10 cellular contexts compared by ENCODE assay signal in genomic region chr2:9769171-9770005, GRCh38.
DNase-seq lines count a peak whose midpoint lies in the region; ATAC-seq, FAIRE-seq and TF ChIP-seq lines count a peak whose summit lies in the region.
"Had no signal": no experiment of that assay in that cellular context is flagged by ENCODE, and none has a peak within 500 bp of the region (broad histone marks: within the 10 kb centered on the region; RNA-seq: fewer than 3 reads in every experiment).

No MANE protein-coding gene starts in this region.

- TF ChIP-seq CTCF in GM12878 (IDR thresholded peaks at IDR 0.05 in 2 of 3, conservative IDR thresholded peaks at IDR 0.05 in 1 of 3; ENCODE audit: control insufficient read depth in 2 of 3, extremely low read depth in 1 of 3, insufficient read depth in 1 of 3, low read depth in 3 of 3, low read length in 3 of 3) = no peak
- TF ChIP-seq CTCF in parathyroid adenoma (IDR thresholded peaks at IDR 0.05) = no peak
- TF ChIP-seq CTCF in D721Med (IDR thresholded peaks at IDR 0.05; ENCODE audit: insufficient read depth, missing control alignments) = no peak

- TF ChIP-seq POLR2A in GM12878 (IDR thresholded peaks at IDR 0.05; ENCODE audit: low read depth, low read length) = no peak

- H4K20me1 ChIP-seq in GM12878 (ENCODE audit: control insufficient read depth, insufficient read depth) = no peaks in the 10 kb centered on the region

- no TSS peak for BruUV-seq in GM12878 (replicated peaks; lab: Mats Ljungman, UMichigan)

- 41% methylated on average over 19 of the region's 19 CpGs for WGBS in GM12878 (ENCODE audit: insufficient coverage, insufficient replicate concordance, low lambda C conversion rate, missing lambda C conversion rate)

- TF ChIP-seq EP300 in GM12878 (IDR thresholded peaks at IDR 0.05; ENCODE audit: borderline replicate concordance in 1 of 2, control insufficient read depth in 1 of 2, low read depth in 2 of 2, low read length in 2 of 2) = no peak

- H3K4me2 ChIP-seq in GM12878 (ENCODE audit: control insufficient read depth, insufficient read depth) (no peak overlapping the region), parathyroid adenoma (ENCODE audit: low read length) (peak overlapping the region; percentile 18)

- H3K4me1 ChIP-seq in GM12878 (ENCODE audit: control insufficient read depth, insufficient read depth, low read length) (peaks cover 13% of the 10 kb centered on the region), parathyroid adenoma (peaks cover 46% of the 10 kb centered on the region)

- TF ChIP-seq RAD21 in GM12878 (IDR thresholded peaks at IDR 0.05; ENCODE audit: insufficient read depth, low read depth, low read length) = no peak

- H3K9ac ChIP-seq in GM12878 (ENCODE audit: control insufficient read depth, insufficient read depth, low read length) (no peak overlapping the region), parathyroid adenoma (no peak overlapping the region)

- DNase-seq in NCI-H524 (lab: John Stamatoyannopoulos, UW) = peak; percentile 19 to 55
- no peak for DNase-seq in NCI-H524 treated with DMSO at 0.1 percent for 48 hours (lab: John Stamatoyannopoulos, UW)
- peak; percentile 83 for DNase-seq in NCI-H146 (lab: John Stamatoyannopoulos, UW)
- DNase-seq in GM12878 (ENCODE audit: low read depth, low spot score) = no peak
- no peak for DNase-seq in D721Med (ENCODE audit: insufficient read length, low spot score)
- no peak for DNase-seq in effector CD8-positive, alpha-beta T cell (lab: John Stamatoyannopoulos, UW)

- no peaks in the 10 kb centered on the region for H3K79me2 ChIP-seq in GM12878 (ENCODE audit: control insufficient read depth, insufficient read depth, low read length)
- no peaks in the 10 kb centered on the region for H3K79me2 ChIP-seq in parathyroid adenoma

- POLR2A ChIA-PET in GM12878 (lab: Charles Lee) = no interaction called here

- CTCF ChIA-PET in GM12878 (lab: Yijun Ruan, JAX) = interaction anchor here (0.5 to 5.2 kb wide), 31 partner anchors 8 to 725 kb away, joined by 3 to 71 read pairs (median 5); partner anchors contain the start of genes ADAM17 and TAF1B

- H3K4me3 ChIP-seq in GM12878 (no peak overlapping the region), parathyroid adenoma (ENCODE audit: low read depth, low read length) (no peak overlapping the region)
- H3K4me3 ChIP-seq: SJSA1 had no signal

- SMC1A ChIA-PET in GM12878 (lab: Charles Lee; ENCODE audit: uncharacterized antibody, unreplicated experiment) = interaction anchor here (0.6 to 2.4 kb wide), 13 partner anchors 11 to 279 kb away, joined by 3 to 20 read pairs (median 4); partner anchors contain the start of gene ADAM17

- ATAC-seq in GM12878 (peak; percentile 65), HG03457 (IDR thresholded peaks at IDR 0.05; ENCODE audit: unreplicated experiment) (no peak)

- RAD21 ChIA-PET in GM12878 (lab: Charles Lee; ENCODE audit: unreplicated experiment) = interaction anchor here (0.6 to 3.8 kb wide), 12 partner anchors 9 to 666 kb away, joined by 3 to 43 read pairs (median 3); partner anchors contain the start of genes ADAM17 and YWHAQ

- FAIRE-seq in GM12878 (lab: Jason Lieb, UNC) (no peak), D721Med (lab: Jason Lieb, UNC) (no peak)
- FAIRE-seq: GM19239 had no signal

- H3K27ac ChIP-seq in GM12878 (ENCODE audit: control insufficient read depth, insufficient read depth) (no peak overlapping the region), parathyroid adenoma (peak overlapping the region; percentile 93)
- H3K27ac ChIP-seq: SJSA1 had no signal

- H3K9me3 ChIP-seq in GM12878 (replicated peaks; ENCODE audit: control insufficient read depth, insufficient read depth, low read length) = no peaks in the 10 kb centered on the region
- H3K9me3 ChIP-seq in parathyroid adenoma (ENCODE audit: control insufficient read depth, low read length) = no peaks in the 10 kb centered on the region
- H3K9me3 ChIP-seq: SJSA1 had no signal

- H3K27me3 ChIP-seq in GM12878 (replicated peaks in 1 of 2; ENCODE audit: control insufficient read depth in 2 of 2, insufficient read depth in 2 of 2, low read length in 1 of 2) (no peaks in the 10 kb centered on the region; a peak in 1 of 4 replicates), parathyroid adenoma (ENCODE audit: control insufficient read depth, insufficient read depth, low read length) (no peaks in the 10 kb centered on the region)
- H3K27me3 ChIP-seq: SJSA1 had no signal

- in situ Hi-C loops in GM12878 (cut with MboI) = no loop called here

- H3K36me3 ChIP-seq in GM12878 (ENCODE audit: control insufficient read depth in 2 of 2, insufficient read depth in 2 of 2, low read length in 1 of 2) = no peaks in the 10 kb centered on the region
- H3K36me3 ChIP-seq in parathyroid adenoma (ENCODE audit: control insufficient read depth, insufficient read depth, low read length) = no peaks in the 10 kb centered on the region
- H3K36me3 ChIP-seq: SJSA1 had no signal

- H2AFZ ChIP-seq in GM12878 (ENCODE audit: control insufficient read depth, low read depth, low read length) (no peak overlapping the region), parathyroid adenoma (peak overlapping the region; percentile 87)

- intact Hi-C loops in GM12878 (cut with micrococcal nuclease; ENCODE audit: unreplicated experiment) = no loop called here

TF ChIP-seq in GM12878, 131 proteins besides CTCF, POLR2A, EP300 and RAD21 (continues in another document):
- TF ChIP-seq, protein P1, sequence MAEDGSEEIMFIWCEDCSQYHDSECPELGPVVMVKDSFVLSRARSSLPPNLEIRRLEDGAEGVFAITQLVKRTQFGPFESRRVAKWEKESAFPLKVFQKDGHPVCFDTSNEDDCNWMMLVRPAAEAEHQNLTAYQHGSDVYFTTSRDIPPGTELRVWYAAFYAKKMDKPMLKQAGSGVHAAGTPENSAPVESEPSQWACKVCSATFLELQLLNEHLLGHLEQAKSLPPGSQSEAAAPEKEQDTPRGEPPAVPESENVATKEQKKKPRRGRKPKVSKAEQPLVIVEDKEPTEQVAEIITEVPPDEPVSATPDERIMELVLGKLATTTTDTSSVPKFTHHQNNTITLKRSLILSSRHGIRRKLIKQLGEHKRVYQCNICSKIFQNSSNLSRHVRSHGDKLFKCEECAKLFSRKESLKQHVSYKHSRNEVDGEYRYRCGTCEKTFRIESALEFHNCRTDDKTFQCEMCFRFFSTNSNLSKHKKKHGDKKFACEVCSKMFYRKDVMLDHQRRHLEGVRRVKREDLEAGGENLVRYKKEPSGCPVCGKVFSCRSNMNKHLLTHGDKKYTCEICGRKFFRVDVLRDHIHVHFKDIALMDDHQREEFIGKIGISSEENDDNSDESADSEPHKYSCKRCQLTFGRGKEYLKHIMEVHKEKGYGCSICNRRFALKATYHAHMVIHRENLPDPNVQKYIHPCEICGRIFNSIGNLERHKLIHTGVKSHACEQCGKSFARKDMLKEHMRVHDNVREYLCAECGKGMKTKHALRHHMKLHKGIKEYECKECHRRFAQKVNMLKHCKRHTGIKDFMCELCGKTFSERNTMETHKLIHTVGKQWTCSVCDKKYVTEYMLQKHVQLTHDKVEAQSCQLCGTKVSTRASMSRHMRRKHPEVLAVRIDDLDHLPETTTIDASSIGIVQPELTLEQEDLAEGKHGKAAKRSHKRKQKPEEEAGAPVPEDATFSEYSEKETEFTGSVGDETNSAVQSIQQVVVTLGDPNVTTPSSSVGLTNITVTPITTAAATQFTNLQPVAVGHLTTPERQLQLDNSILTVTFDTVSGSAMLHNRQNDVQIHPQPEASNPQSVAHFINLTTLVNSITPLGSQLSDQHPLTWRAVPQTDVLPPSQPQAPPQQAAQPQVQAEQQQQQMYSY (CRISPR knock-in tag; IDR thresholded peaks at IDR 0.05) = no peak
- TF ChIP-seq EGR1 (IDR thresholded peaks at IDR 0.05; ENCODE audit: borderline replicate concordance in 1 of 2, low read depth in 2 of 2, low read length in 2 of 2) (peak in 1 of 2 experiments; percentile 94; a peak in 2 of 3 replicates), HDGF (IDR thresholded peaks at IDR 0.05) (0 out of 2 replicates have a peak, but pooled peaks have one; percentile 34), LARP7 (IDR thresholded peaks at IDR 0.05) (0 out of 2 replicates have a peak, but pooled peaks have one; percentile 56), GATAD2B (conservative IDR thresholded peaks at IDR 0.05; ENCODE audit: low read depth) (peak; percentile 62; the same call in 1 of the 2 replicates), BHLHE40 (IDR thresholded peaks at IDR 0.05; ENCODE audit: borderline replicate concordance in 1 of 2, low read depth in 2 of 2, low read length in 1 of 2) (peak in 1 of 2 experiments; percentile 67; a peak in 2 of 4 replicates), DPF2 (IDR thresholded peaks at IDR 0.05) (peak; percentile 83), MAX (IDR thresholded peaks at IDR 0.05; ENCODE audit: low read depth, low read length) (0 out of 2 replicates have a peak, but pooled peaks have one; percentile 30), NBN (IDR thresholded peaks at IDR 0.05) (peak; percentile 46; the same call in 1 of the 2 replicates), NR2F1 (conservative IDR thresholded peaks at IDR 0.05) (peak; percentile 71), BMI1 (IDR thresholded peaks at IDR 0.05; ENCODE audit: borderline replicate concordance) (peak; percentile 94), E2F8 (IDR thresholded peaks at IDR 0.05; ENCODE audit: low read depth, partially characterized antibody) (no peak), YBX1 (IDR thresholded peaks at IDR 0.05) (no peak)

Comparison
In these comparisons a context has a peak if more than half of its experiments do, and no peak if none do; other contexts are left out.
1. DNase-seq: peak in NCI-H524 (2 of 2) and NCI-H146 (single experiment); none in NCI-H524 treated with DMSO at 0.1 percent for 48 hours (single experiment), GM12878 (single experiment), D721Med (single experiment) and effector CD8-positive, alpha-beta T cell (single experiment).